In genomic region chr12:104285740-104286537, GRCh38 we compare ENCODE assay signal across 8 cellular contexts. TPM values are rescaled to one million over a fixed set of nuclear protein-coding genes. Genes with fewer than 3 reads are reported as not detected.
DNase-seq lines count a peak whose midpoint lies in the region; ATAC-seq and TF ChIP-seq lines count a peak whose summit lies in the region.

No MANE protein-coding gene starts in this region.

- peak overlapping the region; percentile 18 for H3K4me3 Mint-ChIP-seq in CD8-positive, alpha-beta T cell
- peak overlapping the region; percentile 99 for H3K4me3 Mint-ChIP-seq in activated naive CD8-positive, alpha-beta T cell

- DNase-seq in CD8-positive, alpha-beta T cell, result no peak
- DNase-seq in left colon, result peak; percentile 56 to 58

- H4K20me1 ChIP-seq in KMS-11 (ENCODE audit: insufficient read depth), result no peaks in the 10 kb centered on the region

- no peaks in the 10 kb centered on the region for H3K27me3 ChIP-seq in CD8-positive, alpha-beta T cell (ENCODE audit: insufficient read depth, low read length)
- H3K27me3 ChIP-seq in KMS-11 (ENCODE audit: insufficient read depth, low read depth), result no peaks in the 10 kb centered on the region

- peak overlapping the region; percentile 66 for H3K4me2 ChIP-seq in KMS-11

- H3K79me2 ChIP-seq in KMS-11 (ENCODE audit: insufficient read depth, low read depth), result peaks cover 37% of the 10 kb centered on the region

- peaks cover 35% of the 10 kb centered on the region for H3K4me1 Mint-ChIP-seq in CD8-positive, alpha-beta T cell (ENCODE audit: low read depth)
- H3K4me1 Mint-ChIP-seq in activated naive CD8-positive, alpha-beta T cell (ENCODE audit: low read depth), result peaks cover 30% of the 10 kb centered on the region

- no peaks in the 10 kb centered on the region for H3K36me3 ChIP-seq in CD8-positive, alpha-beta T cell (ENCODE audit: insufficient read depth, low read length)
- H3K36me3 ChIP-seq in KMS-11 (ENCODE audit: insufficient read depth), result no peaks in the 10 kb centered on the region

- peak overlapping the region; percentile 62 for H2AFZ ChIP-seq in KMS-11 (ENCODE audit: low read depth)

- no peak for TF ChIP-seq CTCF in CD8-positive, alpha-beta T cell (IDR thresholded peaks at IDR 0.05)
- no peak for TF ChIP-seq CTCF in KMS-11 (conservative IDR thresholded peaks at IDR 0.05; ENCODE audit: low read depth, low read length)

- no peaks in the 10 kb centered on the region for H3K9me3 Mint-ChIP-seq in CD8-positive, alpha-beta T cell
- no peaks in the 10 kb centered on the region for H3K9me3 Mint-ChIP-seq in activated naive CD8-positive, alpha-beta T cell (ENCODE audit: low read depth)

- peak overlapping the region; percentile 96 for H3K27ac Mint-ChIP-seq in CD8-positive, alpha-beta T cell
- H3K27ac Mint-ChIP-seq in activated naive CD8-positive, alpha-beta T cell, result peak overlapping the region; percentile 100

- POLR2A ChIA-PET in CD8-positive, alpha-beta T cell (lab: Charles Lee), result interaction anchor here (0.6 to 3.6 kb wide), 5 partner anchors 10 to 822 kb away, joined by 3 to 43 read pairs (median 4); partner anchors contain the start of gene EID3

- CTCF ChIA-PET in CD8-positive, alpha-beta T cell (lab: Charles Lee), result interaction anchor here (0.6 to 1.2 kb wide), 5 partner anchors 10 to 767 kb away, joined by 3 to 4 read pairs (median 4); partner anchors contain the start of gene EID3

- peak overlapping the region; percentile 98 for H3K9ac ChIP-seq in KMS-11

- ATAC-seq in CD8-positive, alpha-beta T cell, result no peak
- ATAC-seq in left colon (peak; percentile 58), GM21447 (IDR thresholded peaks at IDR 0.05; ENCODE audit: unreplicated experiment) (no peak), GM18909 (IDR thresholded peaks at IDR 0.05; ENCODE audit: poor library complexity, unreplicated experiment) (no peak), GM18517 (IDR thresholded peaks at IDR 0.05; ENCODE audit: unreplicated experiment) (no peak)

- peaks cover 24% of the 10 kb centered on the region for H3K4me1 ChIP-seq in CD8-positive, alpha-beta T cell (ENCODE audit: insufficient read depth, low read length)
- peaks cover 37% of the 10 kb centered on the region for H3K4me1 ChIP-seq in KMS-11 (ENCODE audit: low read depth, poor library complexity, severe bottlenecking)

- no peaks in the 10 kb centered on the region for H3K9me3 ChIP-seq in CD8-positive, alpha-beta T cell (ENCODE audit: low read length)

- H3K36me3 Mint-ChIP-seq in CD8-positive, alpha-beta T cell, result peaks cover 10% of the 10 kb centered on the region
- H3K36me3 Mint-ChIP-seq in activated naive CD8-positive, alpha-beta T cell, result peaks cover 2% of the 10 kb centered on the region

- H3K4me3 ChIP-seq in CD8-positive, alpha-beta T cell (ENCODE audit: low read depth, low read length), result no peak overlapping the region
- no peak overlapping the region for H3K4me3 ChIP-seq in KMS-11 (IDR thresholded peaks at IDR 0.05; ENCODE audit: insufficient read depth, low read depth, low read length)

- peaks cover 5% of the 10 kb centered on the region for H3K27me3 Mint-ChIP-seq in CD8-positive, alpha-beta T cell (ENCODE audit: low read depth)
- no peaks in the 10 kb centered on the region for H3K27me3 Mint-ChIP-seq in activated naive CD8-positive, alpha-beta T cell

- intact Hi-C loops in CD8-positive, alpha-beta T cell (cut with DNase I, micrococcal nuclease), result loop anchor here (1.0 to 10.0 kb wide), 12 partner anchors 69 to 1039 kb away; partner anchors contain the start of genes NOPCHAP1 (in 2 of the 2), TDG (in 2 of the 2), TXNRD1 (in 2 of the 2) and CHST11 (in 1 of the 2)
- intact Hi-C loops in left colon (cut with DNase I, micrococcal nuclease), result no loop called here

- H3K27ac ChIP-seq in CD8-positive, alpha-beta T cell (ENCODE audit: low read depth, low read length), result no peak overlapping the region
- H3K27ac ChIP-seq in KMS-11 (peak overlapping the region; percentile 99), temporal lobe (ENCODE audit: low read depth, low read length) (peak overlapping the region; percentile 91)

RNA-seq across cellular contexts. Expression of gene EID3, which starts 17.6 kb away (rescaled TPM):
- total RNA-seq in CD8-positive, alpha-beta T cell, result 10 to 100 TPM; 11.7 to 13.0 TPM
- 1 to 10 TPM; 2.4 to 2.5 TPM for total RNA-seq in left colon
- 3.2 TPM for total RNA-seq in temporal lobe

Comparison
In these comparisons a context has a peak if more than half of its experiments do, and no peak if none do; other contexts are left out.
1. DNase-seq: peak in left colon (2 of 2); none in CD8-positive, alpha-beta T cell (0 of 7).
2. intact Hi-C loops: an anchor here in CD8-positive, alpha-beta T cell (1.0 to 10.0 kb wide); none called in left colon.